1 cellular context compared by ENCODE assay signal in genomic region chr5:62412549-62413329, GRCh38.
TF ChIP-seq lines count a peak whose summit lies in the region.

IPO11 (plus strand) TSS chr5:62412763; CDS start chr5:62437280, 24,517 bp downstream.

TF ChIP-seq in HepG2, 621 proteins besides CTCF, POLR2A, EP300 and RAD21 (continued from another document and continues in another):
- TF ChIP-seq ARHGAP35 (CRISPR knock-in tag; IDR thresholded peaks at IDR 0.05; ENCODE audit: borderline replicate concordance) (0 out of 2 replicates have a peak, but pooled peaks have one; percentile 64), U2AF1 (optimal IDR thresholded peaks at IDR 0.05; ENCODE audit: low read depth, low read length) (peak; percentile 60), ZKSCAN8 (CRISPR knock-in tag; IDR thresholded peaks at IDR 0.05; ENCODE audit: borderline replicate concordance) (no peak), TFAP4 (IDR thresholded peaks at IDR 0.05; ENCODE audit: borderline replicate concordance, low read depth) (no peak), ZNF768 (CRISPR knock-in tag; IDR thresholded peaks at IDR 0.05) (peak; percentile 50; the same call in 1 of the 2 replicates), ZNF646 (CRISPR knock-in tag; IDR thresholded peaks at IDR 0.05) (no peak), AGO2 (optimal IDR thresholded peaks at IDR 0.05; ENCODE audit: low read depth, low read length) (peak; percentile 75), ZMAT3 (CRISPR knock-in tag; conservative IDR thresholded peaks at IDR 0.05) (no peak), ZNF75D (CRISPR knock-in tag; IDR thresholded peaks at IDR 0.05; ENCODE audit: borderline replicate concordance) (no peak), FOXO4 (CRISPR knock-in tag; conservative IDR thresholded peaks at IDR 0.05) (0 out of 2 replicates have a peak, but pooled peaks have one; percentile 27), REXO4 (CRISPR knock-in tag; IDR thresholded peaks at IDR 0.05; ENCODE audit: borderline replicate concordance) (no peak), HDAC6 (IDR thresholded peaks at IDR 0.05; ENCODE audit: low read depth, low read length) (no peak), SP140L (CRISPR knock-in tag; IDR thresholded peaks at IDR 0.05; ENCODE audit: borderline replicate concordance) (no peak), MTF2 (CRISPR knock-in tag; IDR thresholded peaks at IDR 0.05; ENCODE audit: borderline replicate concordance) (peak; percentile 64; the same call in 1 of the 2 replicates), LRRFIP1 (CRISPR knock-in tag; conservative IDR thresholded peaks at IDR 0.05) (no peak), KDM3A (CRISPR knock-in tag; IDR thresholded peaks at IDR 0.05; ENCODE audit: low read depth) (peak; percentile 32; the same call in 1 of the 2 replicates), MTA1 (CRISPR knock-in tag; IDR thresholded peaks at IDR 0.05; ENCODE audit: borderline replicate concordance) (peak; percentile 64; the same call in 1 of the 2 replicates), ZNF280D (CRISPR knock-in tag; IDR thresholded peaks at IDR 0.05) (peak; percentile 33; the same call in 1 of the 2 replicates), XRCC5 (optimal IDR thresholded peaks at IDR 0.05; ENCODE audit: low read length) (no peak), PATZ1 (CRISPR knock-in tag; IDR thresholded peaks at IDR 0.05) (no peak), TBL1XR1 (IDR thresholded peaks at IDR 0.05; ENCODE audit: borderline replicate concordance, low read length, partially characterized antibody) (no peak), MED13 (CRISPR knock-in tag; IDR thresholded peaks at IDR 0.05) (no peak), HNRNPLL (IDR thresholded peaks at IDR 0.05; ENCODE audit: low read depth, low read length, poor library complexity, severe bottlenecking) (peak; percentile 48), HNF1A (IDR thresholded peaks at IDR 0.05; ENCODE audit: low read depth) (no peak), HNF1A (CRISPR knock-in tag; IDR thresholded peaks at IDR 0.05; ENCODE audit: borderline replicate concordance) (peak; percentile 59; the same call in 1 of the 2 replicates), PHF8 (CRISPR knock-in tag; IDR thresholded peaks at IDR 0.05) (peak; percentile 92), FOXJ3 (CRISPR knock-in tag; IDR thresholded peaks at IDR 0.05; ENCODE audit: borderline replicate concordance) (peak; percentile 33; the same call in 1 of the 2 replicates), ZNF629 (CRISPR knock-in tag; conservative IDR thresholded peaks at IDR 0.05) (no peak), SSRP1 (CRISPR knock-in tag; IDR thresholded peaks at IDR 0.05) (no peak), SAP130 (CRISPR knock-in tag; IDR thresholded peaks at IDR 0.05; ENCODE audit: low read depth) (peak; percentile 97), ZNF737 (CRISPR knock-in tag; IDR thresholded peaks at IDR 0.05; ENCODE audit: borderline replicate concordance) (no peak), KLF13 (CRISPR knock-in tag; IDR thresholded peaks at IDR 0.05) (0 out of 2 replicates have a peak, but pooled peaks have one; percentile 33), RFX1 (IDR thresholded peaks at IDR 0.05) (peak; percentile 85), ZNF605 (CRISPR knock-in tag; IDR thresholded peaks at IDR 0.05) (peak; percentile 33; the same call in 1 of the 2 replicates), ZNF619 (CRISPR knock-in tag; IDR thresholded peaks at IDR 0.05) (peak; percentile 97), GMEB2 (CRISPR knock-in tag; IDR thresholded peaks at IDR 0.05; ENCODE audit: low read depth) (no peak)
